Comparison of ENCODE assay signal across 8 cellular contexts in the genomic region with DNA sequence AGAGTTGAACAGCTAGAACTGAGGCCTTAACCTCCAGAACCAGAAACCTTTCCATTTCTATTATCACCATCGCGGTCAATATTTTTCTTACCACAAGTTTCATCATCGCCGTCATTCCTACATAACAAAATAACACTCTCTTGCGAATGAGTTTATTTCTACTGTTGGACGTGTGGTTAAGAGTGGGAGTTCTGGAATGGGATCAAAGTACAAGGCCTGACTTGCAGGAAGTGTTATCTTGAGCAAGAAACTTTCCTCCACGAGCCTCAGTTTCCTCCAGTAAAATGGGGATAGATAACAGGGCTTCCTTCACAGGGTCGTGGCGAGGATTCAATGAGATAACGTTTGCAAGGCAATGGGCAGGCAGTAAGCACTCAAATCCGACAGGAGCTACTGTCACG. TPM values are rescaled to one million over a fixed set of nuclear protein-coding genes. Genes with fewer than 3 reads are reported as not detected.
DNase-seq lines count a peak whose midpoint lies in the region; TF ChIP-seq lines count a peak whose summit lies in the region.

No MANE protein-coding gene starts in this region.

- H3K4me3 ChIP-seq in AG04450 (ENCODE audit: low read depth, low read length) (peak overlapping the region; percentile 100), mesenchymal stem cell (ENCODE audit: insufficient read depth in 1 of 2, low read depth in 1 of 2, low read length in 2 of 2) (peak overlapping the region; percentile 91 to 99)

- H3K9me3 Mint-ChIP-seq in IgD-negative memory B cell (no peaks in the 10 kb centered on the region), brain (no peaks in the 10 kb centered on the region)

- intact Hi-C loops in head of caudate nucleus (cut with DNase I), result loop anchor here (5.0 to 10.0 kb wide), 4 partner anchors 43 to 532 kb away; partner anchors contain the start of genes ALKBH2, CORO1C and FICD

- H4K8ac ChIP-seq in mesenchymal stem cell (ENCODE audit: low read length), result peak overlapping the region; percentile 52

- H3K36me3 ChIP-seq in mesenchymal stem cell (ENCODE audit: control insufficient read depth in 1 of 2, insufficient read depth in 2 of 2, low read depth in 1 of 2, low read length in 2 of 2), result peaks cover 12 to 33% of the 10 kb centered on the region in 2 experiments

- H2BK12ac ChIP-seq in mesenchymal stem cell (ENCODE audit: low read length in 2 of 2), result no peak overlapping the region

- peak overlapping the region; percentile 85 for H2AFZ ChIP-seq in mesenchymal stem cell (ENCODE audit: low read depth, low read length)

- DNase-seq in AG04450 (ENCODE audit: low read depth, low spot score) (no peak), mesenchymal stem cell (peak; percentile 64), NCI-H146 treated with DMSO at 0.1 percent for 48 hours (lab: John Stamatoyannopoulos, UW; ENCODE audit: unreplicated experiment) (no peak), activated gamma-delta T cell (lab: John Stamatoyannopoulos, UW) (no peak), head of caudate nucleus (no peak), HK-2 (ENCODE audit: unreplicated experiment) (no peak)

- no peak overlapping the region for H3K14ac ChIP-seq in mesenchymal stem cell (ENCODE audit: low read length in 2 of 2)

- POLR2A ChIA-PET in AG04450 (lab: Yijun Ruan, JAX), result interaction anchor here (0.7 to 1.3 kb wide), 2 partner anchors 8 to 55 kb away, joined by 3 read pairs; no protein-coding TSS in a partner anchor

- H4K91ac ChIP-seq in mesenchymal stem cell (ENCODE audit: low read length), result no peak overlapping the region

- peak overlapping the region; percentile 27 for H2AK5ac ChIP-seq in mesenchymal stem cell (ENCODE audit: low read length, severe bottlenecking)

- H3K9me3 ChIP-seq in AG04450 (ENCODE audit: control insufficient read depth, insufficient read depth, low read length) (no peaks in the 10 kb centered on the region; the same call in 1 of the 2 replicates), mesenchymal stem cell (ENCODE audit: control insufficient read depth, low read length) (no peaks in the 10 kb centered on the region)

- TF ChIP-seq CTCF in AG04450 (IDR thresholded peaks at IDR 0.05; ENCODE audit: low read depth, low read length), result no peak
- TF ChIP-seq CTCF in brain (conservative IDR thresholded peaks at IDR 0.05), result no peak

- H3K79me1 ChIP-seq in mesenchymal stem cell (replicated peaks; ENCODE audit: low read length, poor library complexity, severe bottlenecking), result peaks cover 9% of the 10 kb centered on the region

- H3K27me3 Mint-ChIP-seq in IgD-negative memory B cell, result no peaks in the 10 kb centered on the region
- peaks cover 19% of the 10 kb centered on the region for H3K27me3 Mint-ChIP-seq in brain

- H3K27ac ChIP-seq in AG04450 (ENCODE audit: low read depth, low read length) (peak overlapping the region; percentile 87), mesenchymal stem cell (ENCODE audit: low read length, poor library complexity, severe bottlenecking) (peak overlapping the region; percentile 58)

- no peak overlapping the region for H2BK5ac ChIP-seq in mesenchymal stem cell (ENCODE audit: low read depth, low read length, poor library complexity, severe bottlenecking)

- H3K9ac ChIP-seq in mesenchymal stem cell (ENCODE audit: low read length), result peak overlapping the region; percentile 100

- H3K4me2 ChIP-seq in mesenchymal stem cell (ENCODE audit: low read length, poor library complexity, severe bottlenecking), result peak overlapping the region; percentile 75

- peak overlapping the region; percentile 97 to 100 (median 100) for H3K4me3 Mint-ChIP-seq in IgD-negative memory B cell
- H3K4me3 Mint-ChIP-seq in brain, result peak overlapping the region; percentile 99 to 100 (median 100)

- WGBS in mesenchymal stem cell, result 0% methylated on average over 9 of the region's 12 CpGs

- no peak overlapping the region for H3K18ac ChIP-seq in mesenchymal stem cell (ENCODE audit: low read depth in 1 of 2, low read length in 2 of 2)

- peaks cover 18% of the 10 kb centered on the region for H3K4me1 ChIP-seq in mesenchymal stem cell (ENCODE audit: control insufficient read depth, insufficient read depth, low read depth, low read length)

- peak overlapping the region; percentile 7 for H2BK120ac ChIP-seq in mesenchymal stem cell (ENCODE audit: low read depth, low read length)

- peak overlapping the region; percentile 73 for H2BK15ac ChIP-seq in mesenchymal stem cell (ENCODE audit: low read depth, poor library complexity, severe bottlenecking)

- no peaks in the 10 kb centered on the region for H3K36me3 Mint-ChIP-seq in IgD-negative memory B cell
- H3K36me3 Mint-ChIP-seq in brain, result peaks cover 47% of the 10 kb centered on the region

- no peak overlapping the region for H3K23ac ChIP-seq in mesenchymal stem cell (ENCODE audit: low read length in 2 of 2)

- CTCF ChIA-PET in AG04450 (lab: Charles Lee), result interaction anchor here (0.9 to 15.8 kb wide), 4 partner anchors 48 to 391 kb away, joined by 3 to 508 read pairs (median 7); no protein-coding TSS in a partner anchor

- H3K27ac Mint-ChIP-seq in IgD-negative memory B cell (peak overlapping the region; percentile 97 to 99 (median 99)), brain (peak overlapping the region; percentile 98 to 100 (median 98))

- H3K4ac ChIP-seq in mesenchymal stem cell (ENCODE audit: low read depth in 1 of 2, low read length in 2 of 2), result peak overlapping the region; percentile 24 to 26

- peaks cover 32 to 44% (median 33%) of the 10 kb centered on the region in 3 donors for H3K4me1 Mint-ChIP-seq in IgD-negative memory B cell
- H3K4me1 Mint-ChIP-seq in brain, result peaks cover 70% of the 10 kb centered on the region

- H3K27me3 ChIP-seq in AG04450 (ENCODE audit: control insufficient read depth, insufficient read depth, low read length) (no peaks in the 10 kb centered on the region), mesenchymal stem cell (ENCODE audit: control insufficient read depth in 1 of 2, insufficient read depth in 1 of 2, low read length in 2 of 2) (no peaks in the 10 kb centered on the region)

RNA-seq across cellular contexts. Expression of gene SART3, which starts 0.7 kb away (rescaled TPM):
- 23.9 and 28.5 TPM in 2 replicates for polyA plus RNA-seq in AG04450 (2011; rRNA removed)
- polyA minus RNA-seq in AG04450 (2011; rRNA and poly(A)+ RNA removed), result 38.6 and 43.4 TPM in 2 replicates
- 51.9 TPM for polyA plus RNA-seq in IgD-negative memory B cell
- polyA plus RNA-seq in brain (ENCODE audit: insufficient read depth, low read depth, low replicate concordance), result 36.6 TPM
- polyA plus RNA-seq in mesenchymal stem cell (2013, experiment 1 of 2), result 15.8 TPM
- polyA plus RNA-seq in mesenchymal stem cell (2013, experiment 2 of 2), result 15.4 TPM

RNA-seq across cellular contexts. Expression of gene ISCU, which starts 2.1 kb away (rescaled TPM):
- polyA plus RNA-seq in AG04450 (2011; rRNA removed) (164 and 184 TPM in 2 replicates), IgD-negative memory B cell (488 TPM), brain (ENCODE audit: insufficient read depth, low read depth, low replicate concordance) (108 TPM)
- 61.7 and 84.1 TPM in 2 replicates for polyA minus RNA-seq in AG04450 (2011; rRNA and poly(A)+ RNA removed)
- polyA plus RNA-seq in mesenchymal stem cell (2013, experiment 1 of 2), result 128 TPM
- polyA plus RNA-seq in mesenchymal stem cell (2013, experiment 2 of 2), result 129 TPM

RNA-seq across cellular contexts. Expression of gene TMEM119, which starts 37.6 kb away (rescaled TPM):
- polyA plus RNA-seq in AG04450 (2011; rRNA removed) (60.3 and 67.0 TPM in 2 replicates), IgD-negative memory B cell (0.33 TPM), brain (ENCODE audit: insufficient read depth, low read depth, low replicate concordance) (4.6 TPM)
- polyA minus RNA-seq in AG04450 (2011; rRNA and poly(A)+ RNA removed), result 50.7 and 57.9 TPM in 2 replicates
- polyA plus RNA-seq in mesenchymal stem cell (2013, experiment 1 of 2), result 108 TPM
- 109 TPM for polyA plus RNA-seq in mesenchymal stem cell (2013, experiment 2 of 2)

RNA-seq across cellular contexts. Expression of gene FICD, which starts 45.2 kb away (rescaled TPM):
- polyA plus RNA-seq in AG04450 (2011; rRNA removed) (1.4 and 2.9 TPM in 2 replicates), IgD-negative memory B cell (3.5 TPM), brain (ENCODE audit: insufficient read depth, low read depth, low replicate concordance) (3.2 TPM)
- polyA minus RNA-seq in AG04450 (2011; rRNA and poly(A)+ RNA removed), result 5.9 and 6.3 TPM in 2 replicates
- polyA plus RNA-seq in mesenchymal stem cell (2013, experiment 1 of 2), result 6.0 TPM
- polyA plus RNA-seq in mesenchymal stem cell (2013, experiment 2 of 2), result 6.1 TPM

Comparison
In these comparisons a context has a peak if more than half of its experiments do, and no peak if none do; other contexts are left out.
1. RNA of gene TMEM119, which starts 37.6 kb away (polyA plus RNA-seq): 60.3 to 67.0 TPM in AG04450; 4.6 TPM in brain (single experiment) and 0.33 TPM in IgD-negative memory B cell (single experiment); every median in the first group is over 10 times any median in the second.